Comparison of ENCODE assay signal across 8 cellular contexts in the genomic region with DNA sequence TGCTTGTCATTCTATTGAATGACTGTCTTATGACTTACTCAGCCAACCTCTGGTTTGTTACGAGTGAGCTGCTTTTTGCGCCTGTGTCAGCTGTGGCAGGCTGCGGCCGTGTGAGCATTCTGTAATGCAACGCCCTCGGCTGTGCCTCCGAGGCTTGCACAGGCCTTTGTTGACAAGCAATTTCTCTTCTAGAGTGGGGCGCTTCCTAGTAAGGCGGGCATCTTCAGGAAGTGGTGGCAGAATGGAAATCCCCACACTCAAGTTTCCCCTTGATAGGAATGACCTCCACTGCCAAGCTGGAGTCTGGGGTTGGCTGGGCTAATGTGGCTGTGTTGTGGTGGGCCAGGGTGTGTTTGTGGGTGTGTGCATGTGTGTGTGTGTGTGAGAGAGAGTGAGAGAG. TPM values are rescaled to one million over a fixed set of nuclear protein-coding genes. Genes with fewer than 3 reads are reported as not detected.
DNase-seq lines count a peak whose midpoint lies in the region; ATAC-seq and TF ChIP-seq lines count a peak whose summit lies in the region.

No MANE protein-coding gene starts in this region.

- intact Hi-C loops in left ventricle myocardium superior (cut with micrococcal nuclease) = no loop called here

- ATAC-seq in foreskin keratinocyte = peak; percentile 42
- no peak for ATAC-seq in HG03571 (IDR thresholded peaks at IDR 0.05; ENCODE audit: unreplicated experiment)
- no peak for ATAC-seq in left ventricle myocardium superior

- H3K4me1 ChIP-seq in foreskin keratinocyte = no peaks in the 10 kb centered on the region

- DNase-seq in LHCN-M2 (ENCODE audit: low read depth) (peak; percentile 63), foreskin keratinocyte (no peak), G401 (ENCODE audit: low spot score) (no peak), GM20000 (ENCODE audit: low spot score) (no peak), left ventricle myocardium superior (no peak)
- DNase-seq in activated CD4-positive, alpha-beta T cell treated with anti-CD3 and anti-CD28 coated beads, Interleukin-2, amount 50 U/mL, for 4 hours = peak; percentile 28 to 49
- peak; percentile 60 for DNase-seq in stimulated activated CD8-positive, alpha-beta memory T cell treated with anti-CD3 and anti-CD28 coated beads, Interleukin-4, amount 100 ng/mL, for 48 hours

- H3K27me3 ChIP-seq in foreskin keratinocyte = no peaks in the 10 kb centered on the region

- TF ChIP-seq CTCF in foreskin keratinocyte (conservative IDR thresholded peaks at IDR 0.05) (no peak), GM20000 (IDR thresholded peaks at IDR 0.05; ENCODE audit: extremely low read depth, missing control alignments) (no peak)

- in situ Hi-C loops in G401 (cut with HindIII; ENCODE audit: low sequenced_read_pairs) = no loop called here

- H3K27ac ChIP-seq in foreskin keratinocyte = no peak overlapping the region

RNA-seq across cellular contexts. Expression of a gene that starts 20.2 kb away (rescaled TPM):
- total RNA-seq in LHCN-M2 (2014; rRNA removed) (0.34 and 0.45 TPM in 2 replicates), foreskin keratinocyte (not detected in 2 replicates), left ventricle myocardium superior (38.2 TPM)
- polyA plus RNA-seq in LHCN-M2 (2012) = 4.7 TPM
- not detected in 2 replicates for polyA plus RNA-seq in foreskin keratinocyte
- 0.31 and 1.1 TPM in 2 replicates for total RNA-seq in G401 (2014; rRNA removed; shearing (Covaris generic))

RNA-seq across cellular contexts. Expression of a gene that starts 38.9 kb away (rescaled TPM):
- total RNA-seq in LHCN-M2 (2014; rRNA removed) (36.1 and 42.9 TPM in 2 replicates), foreskin keratinocyte (76.0 and 95.4 TPM in 2 replicates), left ventricle myocardium superior (125 TPM)
- polyA plus RNA-seq in LHCN-M2 (2012) = 181 TPM
- 106 and 131 TPM in 2 replicates for polyA plus RNA-seq in foreskin keratinocyte
- 46.6 and 55.8 TPM in 2 replicates for total RNA-seq in G401 (2014; rRNA removed; shearing (Covaris generic))

Comparison
In these comparisons a context has a peak if more than half of its experiments do, and no peak if none do; other contexts are left out.
1. DNase-seq: peak in LHCN-M2 (single experiment), activated CD4-positive, alpha-beta T cell treated with anti-CD3 and anti-CD28 coated beads, Interleukin-2, amount 50 U/mL, for 4 hours (2 of 2) and stimulated activated CD8-positive, alpha-beta memory T cell treated with anti-CD3 and anti-CD28 coated beads, Interleukin-4, amount 100 ng/mL, for 48 hours (single experiment); none in foreskin keratinocyte (0 of 2), G401 (single experiment), GM20000 (single experiment) and left ventricle myocardium superior (single experiment).
2. RNA of a gene that starts 20.2 kb away (total RNA-seq): 38.2 TPM in left ventricle myocardium superior (single experiment); 0.31 to 1.1 TPM in G401, 0.34 to 0.45 TPM in LHCN-M2 and not detected in foreskin keratinocyte; every median in the first group is over 10 times any median in the second.